ENCODE assay signal across 25 cellular contexts in the genomic region with DNA sequence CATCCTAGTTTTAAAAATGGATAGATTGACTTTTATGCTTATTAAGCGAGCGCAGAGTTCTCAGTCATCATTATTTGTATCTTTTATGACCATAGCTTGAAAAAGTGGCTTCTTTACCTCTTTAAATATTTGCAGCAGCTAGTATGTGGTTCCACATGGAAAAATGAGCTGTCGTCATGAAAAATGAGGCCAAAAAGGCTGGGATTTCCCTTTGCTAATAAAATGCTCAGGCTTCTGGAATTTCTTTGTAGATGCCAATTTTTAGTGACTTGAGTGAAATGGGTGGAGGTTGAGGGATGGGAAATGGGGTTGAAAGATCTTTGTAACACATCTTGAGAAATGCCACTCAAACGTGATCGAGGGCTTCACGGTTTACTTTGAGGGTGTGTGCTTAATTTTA. TPM values are rescaled to one million over a fixed set of nuclear protein-coding genes. Genes with fewer than 3 reads are reported as not detected.
A peak's percentile ranks its signal among the peaks of the same experiment; 100 is the strongest.
DNase-seq lines count a peak whose midpoint lies in the region; ATAC-seq, FAIRE-seq and TF ChIP-seq lines count a peak whose summit lies in the region.
"Had no signal": no experiment of that assay in that cellular context is flagged by ENCODE, and none has a peak within 500 bp of the region (broad histone marks: within the 10 kb centered on the region; RNA-seq: fewer than 3 reads in every experiment).

No MANE protein-coding gene starts in this region.

- H4K20me1 ChIP-seq in endothelial cell of umbilical vein (replicated peaks; ENCODE audit: control insufficient read depth, extremely low read depth, insufficient read depth, low read length), result no peaks in the 10 kb centered on the region

- no peaks in the 10 kb centered on the region for H3K9me1 ChIP-seq in endothelial cell of umbilical vein (replicated peaks; ENCODE audit: control insufficient read depth, extremely low read depth, insufficient read depth, low read length)

- no peaks in the 10 kb centered on the region for H3K9me3 ChIP-seq in endothelial cell of umbilical vein (replicated peaks; ENCODE audit: control insufficient read depth, insufficient read depth, low read length)
- H3K9me3 ChIP-seq: heart right ventricle had no signal

- H3K36me3 Mint-ChIP-seq in nephron (ENCODE audit: low read depth), result peaks cover 28% of the 10 kb centered on the region
- H3K36me3 Mint-ChIP-seq in activated CD4-positive, alpha-beta T cell treated with anti-CD3 and anti-CD28 coated beads, Interleukin-2, amount 10 ng/mL, durations not matched to agents 7 days and 5 days (ENCODE audit: low read depth), result no peaks in the 10 kb centered on the region

- no TSS peak for BruUV-seq in endothelial cell of umbilical vein (replicated peaks; lab: Mats Ljungman, UMichigan)

- DNase-seq in AG10803 (ENCODE audit: low read depth) (peak; percentile 75), RCC 7860 (ENCODE audit: low spot score) (peak; percentile 33), endothelial cell of umbilical vein (ENCODE audit: low read depth, low spot score) (no peak), SKM-1 (lab: John Stamatoyannopoulos, UW; ENCODE audit: unreplicated experiment) (no peak), GM19239 (ENCODE audit: insufficient read length, low spot score) (no peak)
- no peak for DNase-seq in activated CD4-positive, alpha-beta T cell treated with anti-CD3 and anti-CD28 coated beads, Interleukin-2, amount 10 ng/mL, durations not matched to agents 7 days and 5 days
- DNase-seq: activated CD8-positive, alpha-beta T cell treated with anti-CD3 and anti-CD28 coated beads, Interleukin-2, amount 10 ng/mL, durations not matched to agents 7 days and 5 days; activated gamma-delta T cell treated with Interleukin-2 at 50 U/mL for 16 hours; activated naive CD8-positive, alpha-beta T cell treated with anti-CD3 and anti-CD28 coated beads, Interleukin-2, amount 50 U/mL, for 24 hours; activated T-cell treated with anti-CD3 and anti-CD28 coated beads, Interleukin-2, amount 50 U/mL, for 1 hour; heart right ventricle; IMR-90; mesenchymal stem cell; NCI-H1105 treated with DMSO at 0.1 percent for 48 hours; NCI-H2081 treated with DMSO at 0.1 percent for 48 hours; NCI-H446; NCI-H82; nucleus accumbens; substantia nigra had no signal

- H2AFZ ChIP-seq in endothelial cell of umbilical vein (ENCODE audit: low read depth, low read length), result no peak overlapping the region

- no peaks in the 10 kb centered on the region for H3K9me3 Mint-ChIP-seq in nephron
- no peaks in the 10 kb centered on the region for H3K9me3 Mint-ChIP-seq in activated CD4-positive, alpha-beta T cell treated with anti-CD3 and anti-CD28 coated beads, Interleukin-2, amount 10 ng/mL, durations not matched to agents 7 days and 5 days
- H3K9me3 Mint-ChIP-seq: activated naive CD8-positive, alpha-beta T cell treated with anti-CD3 and anti-CD28 coated beads, Interleukin-2, amount 50 U/mL, for 24 hours; dendritic cell treated with granulocyte-macrophage colony-stimulating factor and Interleukin-4, amounts not matched to agents 40 ng/mL and 50 ng/mL, for 4 days had no signal

- no peaks in the 10 kb centered on the region for H3K27me3 ChIP-seq in endothelial cell of umbilical vein (ENCODE audit: control insufficient read depth in 2 of 2, insufficient read depth in 2 of 2, low read length in 2 of 2)
- H3K27me3 ChIP-seq: heart right ventricle had no signal

- H3K27ac Mint-ChIP-seq in nephron, result peak overlapping the region in 2 of 3 experiments; percentile 65 to 71
- no peak overlapping the region for H3K27ac Mint-ChIP-seq in activated CD4-positive, alpha-beta T cell treated with anti-CD3 and anti-CD28 coated beads, Interleukin-2, amount 10 ng/mL, durations not matched to agents 7 days and 5 days
- H3K27ac Mint-ChIP-seq: activated CD8-positive, alpha-beta T cell treated with anti-CD3 and anti-CD28 coated beads, Interleukin-2, amount 10 ng/mL, durations not matched to agents 7 days and 5 days; activated naive CD8-positive, alpha-beta T cell treated with anti-CD3 and anti-CD28 coated beads, Interleukin-2, amount 50 U/mL, for 24 hours; dendritic cell treated with granulocyte-macrophage colony-stimulating factor and Interleukin-4, amounts not matched to agents 40 ng/mL and 50 ng/mL, for 4 days had no signal

- H3K9ac ChIP-seq in endothelial cell of umbilical vein (replicated peaks; ENCODE audit: extremely low read depth, insufficient read depth, low read length), result no peak overlapping the region

- no peaks in the 10 kb centered on the region for H3K27me3 Mint-ChIP-seq in nephron (ENCODE audit: low read depth)
- no peaks in the 10 kb centered on the region for H3K27me3 Mint-ChIP-seq in activated CD4-positive, alpha-beta T cell treated with anti-CD3 and anti-CD28 coated beads, Interleukin-2, amount 10 ng/mL, durations not matched to agents 7 days and 5 days
- H3K27me3 Mint-ChIP-seq: dendritic cell treated with granulocyte-macrophage colony-stimulating factor and Interleukin-4, amounts not matched to agents 40 ng/mL and 50 ng/mL, for 4 days had no signal

- ATAC-seq in HG03520 (IDR thresholded peaks at IDR 0.05; ENCODE audit: unreplicated experiment), result no peak
- ATAC-seq: activated CD4-positive, CD25-positive, alpha-beta regulatory T cell treated with anti-CD3 and anti-CD28 coated beads, Interleukin-2, amount 50 U/mL, for 24 hours; activated CD8-positive, alpha-beta T cell treated with anti-CD3 and anti-CD28 coated beads, Interleukin-2, amount 10 ng/mL, durations not matched to agents 7 days and 5 days; activated naive CD8-positive, alpha-beta T cell treated with anti-CD3 and anti-CD28 coated beads, Interleukin-2, amount 50 U/mL, for 24 hours; heart right ventricle had no signal

- peaks cover 25 to 51% of the 10 kb centered on the region in 2 experiments for H3K36me3 ChIP-seq in endothelial cell of umbilical vein (ENCODE audit: control insufficient read depth in 2 of 2, extremely low read depth in 1 of 2, insufficient read depth in 2 of 2, low read length in 2 of 2)

- TF ChIP-seq CTCF in AG10803 (conservative IDR thresholded peaks at IDR 0.05; ENCODE audit: low read length) (no peak), endothelial cell of umbilical vein (IDR thresholded peaks at IDR 0.05; ENCODE audit: extremely low read depth in 1 of 2, insufficient read depth in 1 of 2, low read depth in 1 of 2, low read length in 2 of 2) (no peak), nephron (IDR thresholded peaks at IDR 0.05; ENCODE audit: unreplicated experiment in 3 of 3) (no peak)

- H3K4me3 ChIP-seq in AG10803 (ENCODE audit: low read length) (no peak overlapping the region), endothelial cell of umbilical vein (replicated peaks in 1 of 3; ENCODE audit: insufficient read depth in 1 of 3, low read depth in 1 of 3, low read length in 3 of 3) (no peak overlapping the region)
- H3K4me3 ChIP-seq: heart right ventricle had no signal

- no peak overlapping the region for H3K4me2 ChIP-seq in endothelial cell of umbilical vein (ENCODE audit: insufficient read depth, low read length)

- POLR2A ChIA-PET in endothelial cell of umbilical vein (lab: Charles Lee), result no interaction called here
- POLR2A ChIA-PET in activated CD4-positive, alpha-beta T cell treated with anti-CD3 and anti-CD28 coated beads, Interleukin-2, amount 10 ng/mL, durations not matched to agents 7 days and 5 days (lab: Charles Lee), result no interaction called here

- intact Hi-C loops in endothelial cell of umbilical vein (cut with micrococcal nuclease), result no loop called here

- H3K4me3 Mint-ChIP-seq in nephron, result no peak overlapping the region
- H3K4me3 Mint-ChIP-seq in activated CD4-positive, alpha-beta T cell treated with anti-CD3 and anti-CD28 coated beads, Interleukin-2, amount 10 ng/mL, durations not matched to agents 7 days and 5 days, result no peak overlapping the region
- H3K4me3 Mint-ChIP-seq: activated CD8-positive, alpha-beta T cell treated with anti-CD3 and anti-CD28 coated beads, Interleukin-2, amount 10 ng/mL, durations not matched to agents 7 days and 5 days; activated naive CD8-positive, alpha-beta T cell treated with anti-CD3 and anti-CD28 coated beads, Interleukin-2, amount 50 U/mL, for 24 hours; dendritic cell treated with granulocyte-macrophage colony-stimulating factor and Interleukin-4, amounts not matched to agents 40 ng/mL and 50 ng/mL, for 4 days had no signal

- no peak for TF ChIP-seq POLR2A in endothelial cell of umbilical vein (IDR thresholded peaks at IDR 0.05; ENCODE audit: low read depth, low read length)

- peak; percentile 44 for FAIRE-seq in RCC 7860 (lab: Jason Lieb, UNC)
- FAIRE-seq in endothelial cell of umbilical vein (lab: Jason Lieb, UNC), result no peak
- FAIRE-seq in GM19239 (lab: Jason Lieb, UNC), result no peak
- FAIRE-seq: endometrium had no signal

- H3K4me1 Mint-ChIP-seq in nephron, result peaks cover 50% of the 10 kb centered on the region
- peaks cover 13% of the 10 kb centered on the region for H3K4me1 Mint-ChIP-seq in activated CD4-positive, alpha-beta T cell treated with anti-CD3 and anti-CD28 coated beads, Interleukin-2, amount 10 ng/mL, durations not matched to agents 7 days and 5 days

- H3K4me1 ChIP-seq in endothelial cell of umbilical vein (ENCODE audit: control insufficient read depth, extremely low read depth, insufficient read depth, low read length), result peaks cover 38% of the 10 kb centered on the region

- CTCF ChIA-PET in endothelial cell of umbilical vein (lab: Charles Lee), result interaction anchor here (1.0 to 2.4 kb wide), 4 partner anchors 11 to 174 kb away, joined by 3 to 8 read pairs (median 4); no protein-coding TSS in a partner anchor
- CTCF ChIA-PET in activated CD4-positive, alpha-beta T cell treated with anti-CD3 and anti-CD28 coated beads, Interleukin-2, amount 10 ng/mL, durations not matched to agents 7 days and 5 days (lab: Charles Lee), result no interaction called here

- peaks cover 96% of the 10 kb centered on the region for H3K79me2 ChIP-seq in endothelial cell of umbilical vein (ENCODE audit: control insufficient read depth, insufficient read depth, low read length)

- H3K27ac ChIP-seq in endothelial cell of umbilical vein (ENCODE audit: insufficient read depth, low read depth, low read length), result no peak overlapping the region
- H3K27ac ChIP-seq: C4-2B, heart right ventricle had no signal

- dilution Hi-C loops in endothelial cell of umbilical vein (cut with MboI; ENCODE audit: extremely low pct_ligation_motif_present, low sequenced_read_pairs), result no loop called here

TF ChIP-seq in endothelial cell of umbilical vein, 7 proteins besides CTCF, POLR2A, EP300 and RAD21 (continues in another document):
- TF ChIP-seq MYC (IDR thresholded peaks at IDR 0.05; ENCODE audit: low read depth, low read length), result no peak

RNA-seq across cellular contexts. Expression of a gene that starts 35.2 kb away (rescaled TPM):
- 369 and 390 TPM in 2 replicates for total RNA-seq in endothelial cell of umbilical vein
- polyA plus RNA-seq in endothelial cell of umbilical vein, result 113 and 114 TPM in 2 replicates
- polyA plus RNA-seq in endothelial cell of umbilical vein (2011; cell fraction: cytosol; rRNA removed), result 130 and 164 TPM in 2 replicates
- 204 and 223 TPM in 2 replicates for polyA plus RNA-seq in endothelial cell of umbilical vein (2011; cell fraction: nucleus; rRNA removed)
- 239 and 249 TPM in 2 replicates for polyA plus RNA-seq in endothelial cell of umbilical vein (2012)
- polyA minus RNA-seq in endothelial cell of umbilical vein, result 582 and 866 TPM in 2 replicates
- polyA minus RNA-seq in endothelial cell of umbilical vein (2011; cell fraction: cytosol; rRNA and poly(A)+ RNA removed), result 2.6 TPM
- polyA minus RNA-seq in endothelial cell of umbilical vein (2011; cell fraction: nucleus; rRNA and poly(A)+ RNA removed), result 148 and 149 TPM in 2 replicates
- under 1 TPM; 0.08 to 0.50 TPM for total RNA-seq in activated CD4-positive, alpha-beta T cell treated with anti-CD3 and anti-CD28 coated beads, Interleukin-2, amount 10 ng/mL, durations not matched to agents 7 days and 5 days
- total RNA-seq: activated CD8-positive, alpha-beta T cell treated with anti-CD3 and anti-CD28 coated beads, Interleukin-2, amount 10 ng/mL, durations not matched to agents 7 days and 5 days had no signal

Comparison
In these comparisons a context has a peak if more than half of its experiments do, and no peak if none do; other contexts are left out.
1. DNase-seq: peak in AG10803 (single experiment) and RCC 7860 (single experiment); none in endothelial cell of umbilical vein (single experiment), SKM-1 (single experiment), activated CD4-positive, alpha-beta T cell treated with anti-CD3 and anti-CD28 coated beads, Interleukin-2, amount 10 ng/mL, durations not matched to agents 7 days and 5 days (single experiment) and GM19239 (single experiment).
2. RNA of a gene that starts 35.2 kb away (total RNA-seq): 369 to 390 TPM in endothelial cell of umbilical vein; 0.08 to 0.50 TPM in activated CD4-positive, alpha-beta T cell treated with anti-CD3 and anti-CD28 coated beads, Interleukin-2, amount 10 ng/mL, durations not matched to agents 7 days and 5 days; every median in the first group is over 100 times any median in the second.